ENCODE assay signal across 10 cellular contexts in genomic region chr4:84189138-84189537, GRCh38.
"Had no signal": no experiment of that assay in that cellular context is flagged by ENCODE, and none has a peak within 500 bp of the region (broad histone marks: within the 10 kb centered on the region; RNA-seq: fewer than 3 reads in every experiment).

No MANE protein-coding gene starts in this region.

- H3K27ac ChIP-seq: GM23248 had no signal

- FAIRE-seq: H1, H54 had no signal

- H3K9me3 ChIP-seq: HAP-1 had no signal

- H3K4me2 ChIP-seq: GM23338 had no signal

- H3K36me3 ChIP-seq: HAP-1 had no signal

- H3K4me3 ChIP-seq: GM23248, GM23338, HAP-1 had no signal

- DNase-seq: GM23248, GOT3, H7, H9, HCEC 1CT, HFFc6 had no signal

- H3K9ac ChIP-seq: GM23248 had no signal

- H2AFZ ChIP-seq: GM23248, GM23338 had no signal
